23 cellular contexts compared by ENCODE assay signal in the genomic region with DNA sequence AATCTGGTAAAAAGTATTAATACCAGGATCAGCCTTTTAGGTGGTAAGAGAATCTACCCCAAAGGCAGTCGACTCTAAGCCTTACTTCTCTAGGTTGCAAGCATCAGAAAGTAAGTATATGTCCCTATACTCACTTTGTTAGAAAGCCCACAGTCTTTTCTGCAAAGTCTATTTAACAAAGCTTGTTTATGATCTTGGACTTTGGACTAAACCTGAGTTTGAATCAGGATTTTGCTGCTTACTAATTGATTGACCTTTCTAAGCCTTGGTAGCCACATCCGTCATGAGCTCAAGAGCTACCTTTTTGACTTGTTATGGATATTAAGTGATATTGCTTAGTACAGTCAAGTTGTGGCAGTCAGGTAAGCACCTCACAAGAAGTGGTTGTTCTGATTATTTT.
"Had no signal": no experiment of that assay in that cellular context is flagged by ENCODE, and none has a peak within 500 bp of the region (broad histone marks: within the 10 kb centered on the region; RNA-seq: fewer than 3 reads in every experiment).

No MANE protein-coding gene starts in this region.

- H3K9me3 Mint-ChIP-seq: immature natural killer cell; stimulated activated naive CD8-positive, alpha-beta T cell treated with anti-CD3 and anti-CD28 coated beads, Interleukin-15, amount 100 ng/mL, for 72 hours had no signal

- H3K27ac ChIP-seq: neutrophil, psoas muscle, right lobe of liver, spleen, upper lobe of right lung, vagina had no signal

- H3K4me3 Mint-ChIP-seq: immature natural killer cell; naive B cell; nephron progenitor cell; stimulated activated memory B cell treated with anti-CD40 and anti-IgM and Interleukin-4, amounts not matched to agents 10 μg/mL and 1 μg/mL and 100 μg/mL, for 72 hours; stimulated activated naive CD8-positive, alpha-beta T cell treated with anti-CD3 and anti-CD28 coated beads, Interleukin-15, amount 100 ng/mL, for 72 hours had no signal

- H3K36me3 Mint-ChIP-seq: immature natural killer cell; naive B cell; stimulated activated memory B cell treated with anti-CD40 and anti-IgM and Interleukin-4, amounts not matched to agents 10 μg/mL and 1 μg/mL and 100 μg/mL, for 72 hours had no signal

- DNase-seq: cortex of kidney; effector memory CD4-positive, alpha-beta T cell; immature natural killer cell; left cardiac atrium; left ventricle myocardium superior; mesenchymal stem cell; midbrain; naive B cell; nephron progenitor cell; psoas muscle; retina; right lobe of liver; spleen; stimulated activated CD4-positive, alpha-beta T cell treated with anti-CD3 and anti-CD28 coated beads, Interleukin-15, amount 100 ng/mL, for 24 hours; stimulated activated CD4-positive, alpha-beta T cell treated with anti-CD3 and anti-CD28 coated beads, Interleukin-1b, Interleukin-23, amount 100 ng/mL, for 48 hours; stimulated activated CD4-positive, alpha-beta T cell treated with anti-CD3 and anti-CD28 coated beads, Interleukin-4, amount 100 ng/mL, for 24 hours; stimulated activated naive CD8-positive, alpha-beta T cell treated with anti-CD3 and anti-CD28 coated beads, Interleukin-15, amount 100 ng/mL, for 72 hours; thyroid gland; upper lobe of right lung had no signal

- ATAC-seq: esophagus mucosa; left ventricle myocardium superior; psoas muscle; stimulated activated memory B cell treated with anti-CD40 and anti-IgM and Interleukin-4, amounts not matched to agents 10 μg/mL and 1 μg/mL and 100 μg/mL, for 72 hours; stimulated activated naive CD8-positive, alpha-beta T cell treated with anti-CD3 and anti-CD28 coated beads, Interleukin-15, amount 100 ng/mL, for 72 hours; upper lobe of right lung had no signal

- H3K27ac Mint-ChIP-seq: immature natural killer cell; naive B cell; nephron progenitor cell; stimulated activated memory B cell treated with anti-CD40 and anti-IgM and Interleukin-4, amounts not matched to agents 10 μg/mL and 1 μg/mL and 100 μg/mL, for 72 hours; stimulated activated naive CD8-positive, alpha-beta T cell treated with anti-CD3 and anti-CD28 coated beads, Interleukin-15, amount 100 ng/mL, for 72 hours had no signal

- H3K27me3 Mint-ChIP-seq: naive B cell; stimulated activated memory B cell treated with anti-CD40 and anti-IgM and Interleukin-4, amounts not matched to agents 10 μg/mL and 1 μg/mL and 100 μg/mL, for 72 hours; stimulated activated naive CD8-positive, alpha-beta T cell treated with anti-CD3 and anti-CD28 coated beads, Interleukin-15, amount 100 ng/mL, for 72 hours had no signal

- H3K4me1 Mint-ChIP-seq: immature natural killer cell; naive B cell; stimulated activated memory B cell treated with anti-CD40 and anti-IgM and Interleukin-4, amounts not matched to agents 10 μg/mL and 1 μg/mL and 100 μg/mL, for 72 hours; stimulated activated naive CD8-positive, alpha-beta T cell treated with anti-CD3 and anti-CD28 coated beads, Interleukin-15, amount 100 ng/mL, for 72 hours had no signal
